ENCODE assay signal across 25 cellular contexts in genomic region chr22:23424031-23424430, GRCh38.
"Had no signal": no experiment of that assay in that cellular context is flagged by ENCODE, and none has a peak within 500 bp of the region (broad histone marks: within the 10 kb centered on the region; RNA-seq: fewer than 3 reads in every experiment).

No MANE protein-coding gene starts in this region.

- H3K27me3 ChIP-seq: esophagus muscularis mucosa, neutrophil, pancreas, right atrium auricular region, tibial artery had no signal

- H3K4me1 ChIP-seq: esophagus muscularis mucosa, lower lobe of right lung, pancreas, psoas muscle, right atrium auricular region, tibial artery had no signal

- H3K36me3 ChIP-seq: esophagus muscularis mucosa, lower lobe of right lung, neutrophil, pancreas, right atrium auricular region, tibial artery had no signal

- H3K4me1 Mint-ChIP-seq: natural killer cell had no signal

- H3K9me3 Mint-ChIP-seq: stimulated activated naive CD8-positive, alpha-beta T cell treated with anti-CD3 and anti-CD28 coated beads, Interleukin-15, Interleukin-2, amounts not matched to agents 100 ng/mL and 50 ng/mL, for 24 hours had no signal

- H3K4me3 Mint-ChIP-seq: activated CD4-positive, alpha-beta memory T cell treated with anti-CD3 and anti-CD28 coated beads for 36 hours; activated naive CD4-positive, alpha-beta T cell treated with anti-CD3 and anti-CD28 coated beads for 36 hours; activated naive CD8-positive, alpha-beta T cell treated with anti-CD3 and anti-CD28 coated beads, Interleukin-2, amount 10 ng/mL, durations not matched to agents 7 days and 5 days; activated T-cell treated with anti-CD3 and anti-CD28 coated beads, Interleukin-2, amount 50 U/mL, for 72 hours; natural killer cell; stimulated activated naive CD8-positive, alpha-beta T cell treated with anti-CD3 and anti-CD28 coated beads, Interleukin-15, Interleukin-2, amounts not matched to agents 100 ng/mL and 50 ng/mL, for 24 hours; T-helper 1 cell treated with Interleukin-12 subunit alpha and Interleukin-12 subunit beta and Interleukin-4 antibody, amounts not matched to agents 30 μg/mL and 1 μg/mL, for 36 hours had no signal

- ATAC-seq: activated T-cell treated with anti-CD3 and anti-CD28 coated beads, Interleukin-2, amount 50 U/mL, for 72 hours; left colon; lower lobe of right lung; natural killer cell; pancreas; psoas muscle had no signal

- H3K27ac Mint-ChIP-seq: activated CD4-positive, alpha-beta memory T cell treated with anti-CD3 and anti-CD28 coated beads for 36 hours; activated naive CD4-positive, alpha-beta T cell treated with anti-CD3 and anti-CD28 coated beads for 36 hours; activated naive CD8-positive, alpha-beta T cell treated with anti-CD3 and anti-CD28 coated beads, Interleukin-2, amount 10 ng/mL, durations not matched to agents 7 days and 5 days; natural killer cell; stimulated activated naive CD8-positive, alpha-beta T cell treated with anti-CD3 and anti-CD28 coated beads, Interleukin-15, Interleukin-2, amounts not matched to agents 100 ng/mL and 50 ng/mL, for 24 hours had no signal

- H3K36me3 Mint-ChIP-seq: natural killer cell had no signal

- FAIRE-seq: frontal cortex, islet of Langerhans, pancreas had no signal

- H3K27me3 Mint-ChIP-seq: activated CD4-positive, alpha-beta memory T cell treated with anti-CD3 and anti-CD28 coated beads for 36 hours; stimulated activated naive CD8-positive, alpha-beta T cell treated with anti-CD3 and anti-CD28 coated beads, Interleukin-15, Interleukin-2, amounts not matched to agents 100 ng/mL and 50 ng/mL, for 24 hours had no signal

- DNase-seq: activated CD4-positive, alpha-beta memory T cell treated with anti-CD3 and anti-CD28 coated beads for 36 hours; activated CD4-positive, alpha-beta T cell treated with anti-CD3 and anti-CD28 coated beads for 48 hours; activated CD4-positive, CD25-positive, alpha-beta regulatory T cell; activated effector memory CD4-positive, alpha-beta T cell treated with Interleukin-2 at 50 U/mL for 16 hours; activated naive CD4-positive, alpha-beta T cell treated with anti-CD3 and anti-CD28 coated beads for 36 hours; activated naive CD8-positive, alpha-beta T cell treated with anti-CD3 and anti-CD28 coated beads, Interleukin-2, amount 10 ng/mL, durations not matched to agents 7 days and 5 days; activated T-cell treated with anti-CD3 and anti-CD28 coated beads, Interleukin-2, amount 50 U/mL, for 72 hours; amniotic stem cell; cerebellar nuclear complex; left colon; lower lobe of right lung; natural killer cell; pancreas; psoas muscle; stimulated activated CD4-positive, alpha-beta T cell treated with anti-CD3 and anti-CD28 coated beads, Interleukin-4, amount 100 ng/mL, for 24 hours; T1000; tibial artery had no signal

- H3K27ac ChIP-seq: coronary artery, esophagus muscularis mucosa, lower lobe of right lung, neutrophil, pancreas, psoas muscle, right atrium auricular region, tibial artery had no signal

- H3K4me3 ChIP-seq: coronary artery, esophagus muscularis mucosa, lower lobe of right lung, pancreas, psoas muscle, right atrium auricular region, tibial artery had no signal

- H3K9me3 ChIP-seq: neutrophil, pancreas had no signal
